In the genomic region with DNA sequence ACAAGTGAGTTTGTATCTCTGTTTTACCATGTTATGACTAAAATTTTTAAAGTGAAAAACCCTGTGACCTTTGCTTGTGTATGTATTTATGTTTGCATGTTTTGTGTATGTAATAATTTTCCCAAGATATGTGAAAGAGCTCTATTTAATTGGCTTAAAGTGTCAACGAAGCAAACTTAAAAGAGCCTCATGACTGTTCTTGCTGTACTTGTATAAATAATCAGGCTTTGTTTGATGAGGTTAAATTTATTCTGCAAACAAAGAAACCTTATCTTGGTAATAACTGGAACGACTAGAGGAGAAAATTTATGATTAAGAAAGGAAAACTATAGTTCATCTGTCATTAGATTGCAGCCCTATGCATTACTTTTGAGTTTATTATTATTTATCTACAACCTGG, we compare ENCODE assay signal across 22 cellular contexts. TPM values are rescaled to one million over a fixed set of nuclear protein-coding genes. Genes with fewer than 3 reads are reported as not detected.
DNase-seq lines count a peak whose midpoint lies in the region; FAIRE-seq and TF ChIP-seq lines count a peak whose summit lies in the region.
"Had no signal": no experiment of that assay in that cellular context is flagged by ENCODE, and none has a peak within 500 bp of the region (broad histone marks: within the 10 kb centered on the region; RNA-seq: fewer than 3 reads in every experiment).

No MANE protein-coding gene starts in this region.

- H3K27me3 Mint-ChIP-seq in CD4-positive, alpha-beta memory T cell: no peaks in the 10 kb centered on the region
- H3K27me3 Mint-ChIP-seq: CD4-positive, CD25-positive, alpha-beta regulatory T cell had no signal

- no peak overlapping the region for H3K27ac Mint-ChIP-seq in CD4-positive, alpha-beta memory T cell
- H3K27ac Mint-ChIP-seq: CD4-positive, CD25-positive, alpha-beta regulatory T cell had no signal

- peak; percentile 41 for DNase-seq in COLO829 (ENCODE audit: low spot score)
- peak; percentile 78 for DNase-seq in SK-MEL-5 (ENCODE audit: low read depth, low spot score)
- DNase-seq in foreskin melanocyte: peak; percentile 83
- DNase-seq in small intestine: no peak
- DNase-seq in GM20000 (ENCODE audit: low spot score): no peak
- no peak for DNase-seq in CD4-positive, alpha-beta memory T cell
- DNase-seq in 8988T: no peak
- DNase-seq: ACHN; BE2C; C1 segment of cervical spinal cord; CD4-positive, CD25-positive, alpha-beta regulatory T cell; DND-41; EL; GM23248 had no signal

- in situ Hi-C loops in SK-MEL-5 (cut with HindIII; ENCODE audit: low pct_unique_long_range_greater_than_20kb, low sequenced_read_pairs): no loop called here

- no peaks in the 10 kb centered on the region for H3K4me1 ChIP-seq in small intestine (ENCODE audit: control insufficient read depth in 2 of 2, insufficient read depth in 1 of 2, low read depth in 1 of 2, low read length in 1 of 2)
- H3K4me1 ChIP-seq in CD4-positive, alpha-beta memory T cell (ENCODE audit: insufficient read depth, low read length): no peaks in the 10 kb centered on the region
- H3K4me1 ChIP-seq: BE2C, HAP-1 had no signal

- H3K27me3 ChIP-seq in small intestine (ENCODE audit: control insufficient read depth in 2 of 2, insufficient read depth in 2 of 2, low read length in 2 of 2): no peaks in the 10 kb centered on the region
- H3K27me3 ChIP-seq in CD4-positive, alpha-beta memory T cell (ENCODE audit: insufficient read depth, low read length): no peaks in the 10 kb centered on the region
- H3K27me3 ChIP-seq: BE2C had no signal

- no peak overlapping the region for H3K4me3 ChIP-seq in small intestine (ENCODE audit: low read depth in 1 of 2, low read length in 2 of 2)
- no peak overlapping the region for H3K4me3 ChIP-seq in CD4-positive, alpha-beta memory T cell (ENCODE audit: low read length in 2 of 2)
- H3K4me3 ChIP-seq: GM23248, HAP-1 had no signal

- peaks cover 0 to 2% (median 0%) of the 10 kb centered on the region in 8 donors for H3K9me3 Mint-ChIP-seq in CD4-positive, alpha-beta memory T cell
- H3K9me3 Mint-ChIP-seq: CD4-positive, CD25-positive, alpha-beta regulatory T cell had no signal

- H3K27ac ChIP-seq in small intestine (ENCODE audit: low read depth in 1 of 2, low read length in 1 of 2): no peak overlapping the region
- H3K27ac ChIP-seq in CD4-positive, alpha-beta memory T cell (ENCODE audit: low read depth, low read length): no peak overlapping the region
- H3K27ac ChIP-seq: GM23248, HL-60 had no signal

- no peaks in the 10 kb centered on the region for H3K36me3 Mint-ChIP-seq in CD4-positive, alpha-beta memory T cell

- intact Hi-C loops in CD4-positive, alpha-beta memory T cell (cut with micrococcal nuclease): no loop called here

- H3K4me1 Mint-ChIP-seq in CD4-positive, alpha-beta memory T cell: no peaks in the 10 kb centered on the region

- no peaks in the 10 kb centered on the region for H3K36me3 ChIP-seq in small intestine (ENCODE audit: control insufficient read depth in 2 of 2, insufficient read depth in 2 of 2, low read length in 2 of 2)
- H3K36me3 ChIP-seq in CD4-positive, alpha-beta memory T cell (ENCODE audit: insufficient read depth, low read length): no peaks in the 10 kb centered on the region
- H3K36me3 ChIP-seq: BE2C, HAP-1 had no signal

- peak; percentile 19 for FAIRE-seq in small intestine (lab: Jason Lieb, UNC)
- FAIRE-seq: A204.1, G401.6, GM12891, GM19239 had no signal

- no peak overlapping the region for H3K4me3 Mint-ChIP-seq in CD4-positive, alpha-beta memory T cell
- H3K4me3 Mint-ChIP-seq: CD4-positive, CD25-positive, alpha-beta regulatory T cell had no signal

- POLR2A ChIA-PET in CD4-positive, alpha-beta memory T cell (lab: Charles Lee; ENCODE audit: partially characterized antibody): no interaction called here

- 14 to 40% (median 22%) methylated on average over 2 of the region's 2 CpGs for WGBS in small intestine, 3 donors

- TF ChIP-seq CTCF in GM20000 (IDR thresholded peaks at IDR 0.05; ENCODE audit: extremely low read depth, missing control alignments): no peak

- CTCF ChIA-PET in CD4-positive, alpha-beta memory T cell (lab: Charles Lee; ENCODE audit: partially characterized antibody): no interaction called here

- H3K9me3 ChIP-seq in small intestine (ENCODE audit: control insufficient read depth, low read depth): no peaks in the 10 kb centered on the region
- no peaks in the 10 kb centered on the region for H3K9me3 ChIP-seq in CD4-positive, alpha-beta memory T cell (ENCODE audit: control insufficient read depth in 1 of 2, low read length in 2 of 2)
- H3K9me3 ChIP-seq: BE2C, HAP-1 had no signal

RNA-seq across cellular contexts. Expression of gene GBP7, which starts 6.6 kb away (rescaled TPM):
- total RNA-seq in SK-MEL-5 (2014; rRNA removed; shearing (Covaris generic)): not detected in 2 replicates
- not detected in 2 replicates for polyA plus RNA-seq in SK-MEL-5 (2015; cell fraction: cytosol; rRNA removed)
- not detected in 2 replicates for polyA plus RNA-seq in SK-MEL-5 (2015; cell fraction: nucleus; rRNA removed)
- polyA plus RNA-seq in small intestine: not detected
- under 1 TPM; 0.17 TPM for total RNA-seq in CD4-positive, alpha-beta memory T cell
- polyA plus RNA-seq in CD4-positive, alpha-beta memory T cell: not detected
- total RNA-seq: GM23248, H4, HT1080 had no signal
- polyA plus RNA-seq: GM23248 had no signal

RNA-seq across cellular contexts. Expression of gene GBP4, which starts 29.6 kb away (rescaled TPM):
- total RNA-seq in SK-MEL-5 (2014; rRNA removed; shearing (Covaris generic)): 0.03 TPM in 2 replicates
- polyA plus RNA-seq in SK-MEL-5 (2015; cell fraction: cytosol; rRNA removed): 0.04 and 0.07 TPM in 2 replicates
- polyA plus RNA-seq in SK-MEL-5 (2015; cell fraction: nucleus; rRNA removed): 0.07 and 0.14 TPM in 2 replicates
- 10 to 100 TPM in 1 of 3 donors, 1 to 10 TPM in 2; 2.5 to 15.7 (median 5.9) TPM for polyA plus RNA-seq in small intestine
- total RNA-seq in CD4-positive, alpha-beta memory T cell: 10 to 100 TPM; 48.5 to 49.5 TPM
- polyA plus RNA-seq in CD4-positive, alpha-beta memory T cell: 10 to 100 TPM; 36.8 to 54.3 TPM
- total RNA-seq: GM23248 had no signal

RNA-seq across cellular contexts. Expression of gene GBP2, which starts 43.3 kb away (rescaled TPM):
- total RNA-seq in SK-MEL-5 (2014; rRNA removed; shearing (Covaris generic)): 1.4 and 3.4 TPM in 2 replicates
- polyA plus RNA-seq in SK-MEL-5 (2015; cell fraction: cytosol; rRNA removed): 3.1 and 3.7 TPM in 2 replicates
- polyA plus RNA-seq in SK-MEL-5 (2015; cell fraction: nucleus; rRNA removed): 5.4 and 5.9 TPM in 2 replicates
- polyA plus RNA-seq in small intestine: 10 to 100 TPM; 44.9 to 90.8 (median 71.6) TPM
- total RNA-seq in CD4-positive, alpha-beta memory T cell: 100 to 1,000 TPM; 186 to 199 TPM
- polyA plus RNA-seq in CD4-positive, alpha-beta memory T cell: 100 to 1,000 TPM; 109 to 127 TPM

Comparison
In these comparisons a context has a peak if more than half of its experiments do, and no peak if none do; other contexts are left out.
1. DNase-seq: peak in COLO829 (single experiment), SK-MEL-5 (single experiment) and foreskin melanocyte (single experiment); none in small intestine (single experiment), GM20000 (single experiment), CD4-positive, alpha-beta memory T cell (0 of 5) and 8988T (single experiment).
2. RNA of gene GBP4, which starts 29.6 kb away (total RNA-seq): 48.5 to 49.5 TPM in CD4-positive, alpha-beta memory T cell; 0.03 TPM in SK-MEL-5; every median in the first group is over 10 times any median in the second.
3. RNA of gene GBP2, which starts 43.3 kb away (total RNA-seq): 186 to 199 TPM in CD4-positive, alpha-beta memory T cell; 1.4 to 3.4 TPM in SK-MEL-5; every median in the first group is over 10 times any median in the second.